1 cellular context compared by ENCODE assay signal in the genomic region with DNA sequence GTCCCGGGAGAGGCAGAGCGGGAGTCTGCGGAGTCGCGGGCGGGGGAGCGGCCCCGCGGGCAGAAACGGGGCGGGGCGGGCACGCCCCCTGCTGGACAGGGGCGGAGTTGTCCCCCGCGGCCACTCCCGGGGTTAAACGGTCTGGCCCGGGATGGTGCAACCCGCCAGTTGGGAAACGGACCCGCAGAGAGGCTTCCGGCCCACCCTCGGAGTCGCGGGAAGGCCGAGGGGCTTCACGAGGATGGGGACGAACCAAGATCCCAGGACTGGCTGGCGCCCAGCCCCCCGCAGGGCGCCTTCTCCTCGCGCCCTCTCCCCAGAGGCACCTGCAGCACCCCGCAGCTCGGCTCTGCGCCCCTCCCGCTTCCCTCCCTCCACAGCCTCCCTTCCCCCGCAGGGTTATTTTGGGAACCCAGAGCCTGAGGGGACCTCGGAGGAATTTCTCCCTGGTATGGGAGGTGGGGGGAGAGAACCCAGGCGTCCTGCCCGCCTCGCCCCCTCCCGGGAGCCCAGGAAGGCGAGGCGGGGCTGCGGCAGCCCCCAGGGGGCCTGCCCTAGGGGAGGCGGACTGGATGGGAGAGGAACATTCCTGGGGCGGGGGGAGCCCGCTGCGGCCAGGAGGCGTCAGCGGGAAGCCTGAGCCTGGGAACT.
TF ChIP-seq lines count a peak whose summit lies in the region.

No MANE protein-coding gene starts in this region.

TF ChIP-seq in K562, 482 proteins besides CTCF, POLR2A, EP300 and RAD21 (continued from another document):
- TF ChIP-seq FOXP1 (CRISPR knock-in tag; IDR thresholded peaks at IDR 0.05) (peak; percentile 44), CBX3 (IDR thresholded peaks at IDR 0.05; ENCODE audit: borderline replicate concordance in 1 of 2, low read length in 2 of 2) (no peak), POLR2AphosphoS2 (IDR thresholded peaks at IDR 0.05; ENCODE audit: low read length) (no peak), JUND (IDR thresholded peaks at IDR 0.05; ENCODE audit: borderline replicate concordance, low read depth, low read length) (peak; percentile 2; the same call in 1 of the 2 replicates), JUND (tag; IDR thresholded peaks at IDR 0.05; ENCODE audit: borderline replicate concordance, low read depth, low read length) (peak; percentile 18; the same call in 1 of the 3 replicates), GABPA (tag; conservative IDR thresholded peaks at IDR 0.05; ENCODE audit: low read depth) (peak; percentile 61; the same call in 1 of the 2 replicates), RBFOX2 (IDR thresholded peaks at IDR 0.05; ENCODE audit: low read depth, low read length) (peak; percentile 76), SIN3A (IDR thresholded peaks at IDR 0.05; ENCODE audit: borderline replicate concordance in 2 of 2, control insufficient read depth in 1 of 2, low read depth in 2 of 2, low read length in 2 of 2) (peak in 1 of 2 experiments; percentile 43; a peak in 1 of 4 replicates)
- TF ChIP-seq, protein P1, sequence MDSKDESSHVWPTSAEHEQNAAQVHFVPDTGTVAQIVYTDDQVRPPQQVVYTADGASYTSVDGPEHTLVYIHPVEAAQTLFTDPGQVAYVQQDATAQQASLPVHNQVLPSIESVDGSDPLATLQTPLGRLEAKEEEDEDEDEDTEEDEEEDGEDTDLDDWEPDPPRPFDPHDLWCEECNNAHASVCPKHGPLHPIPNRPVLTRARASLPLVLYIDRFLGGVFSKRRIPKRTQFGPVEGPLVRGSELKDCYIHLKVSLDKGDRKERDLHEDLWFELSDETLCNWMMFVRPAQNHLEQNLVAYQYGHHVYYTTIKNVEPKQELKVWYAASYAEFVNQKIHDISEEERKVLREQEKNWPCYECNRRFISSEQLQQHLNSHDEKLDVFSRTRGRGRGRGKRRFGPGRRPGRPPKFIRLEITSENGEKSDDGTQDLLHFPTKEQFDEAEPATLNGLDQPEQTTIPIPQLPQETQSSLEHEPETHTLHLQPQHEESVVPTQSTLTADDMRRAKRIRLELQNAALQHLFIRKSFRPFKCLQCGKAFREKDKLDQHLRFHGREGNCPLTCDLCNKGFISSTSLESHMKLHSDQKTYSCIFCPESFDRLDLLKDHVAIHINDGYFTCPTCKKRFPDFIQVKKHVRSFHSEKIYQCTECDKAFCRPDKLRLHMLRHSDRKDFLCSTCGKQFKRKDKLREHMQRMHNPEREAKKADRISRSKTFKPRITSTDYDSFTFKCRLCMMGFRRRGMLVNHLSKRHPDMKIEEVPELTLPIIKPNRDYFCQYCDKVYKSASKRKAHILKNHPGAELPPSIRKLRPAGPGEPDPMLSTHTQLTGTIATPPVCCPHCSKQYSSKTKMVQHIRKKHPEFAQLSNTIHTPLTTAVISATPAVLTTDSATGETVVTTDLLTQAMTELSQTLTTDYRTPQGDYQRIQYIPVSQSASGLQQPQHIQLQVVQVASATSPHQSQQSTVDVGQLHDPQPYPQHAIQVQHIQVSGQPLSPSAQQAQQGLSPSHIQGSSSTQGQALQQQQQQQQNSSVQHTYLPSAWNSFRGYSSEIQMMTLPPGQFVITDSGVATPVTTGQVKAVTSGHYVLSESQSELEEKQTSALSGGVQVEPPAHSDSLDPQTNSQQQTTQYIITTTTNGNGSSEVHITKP (IDR thresholded peaks at IDR 0.05; ENCODE audit: partially characterized antibody): peak; percentile 57
- TF ChIP-seq, protein P2, sequence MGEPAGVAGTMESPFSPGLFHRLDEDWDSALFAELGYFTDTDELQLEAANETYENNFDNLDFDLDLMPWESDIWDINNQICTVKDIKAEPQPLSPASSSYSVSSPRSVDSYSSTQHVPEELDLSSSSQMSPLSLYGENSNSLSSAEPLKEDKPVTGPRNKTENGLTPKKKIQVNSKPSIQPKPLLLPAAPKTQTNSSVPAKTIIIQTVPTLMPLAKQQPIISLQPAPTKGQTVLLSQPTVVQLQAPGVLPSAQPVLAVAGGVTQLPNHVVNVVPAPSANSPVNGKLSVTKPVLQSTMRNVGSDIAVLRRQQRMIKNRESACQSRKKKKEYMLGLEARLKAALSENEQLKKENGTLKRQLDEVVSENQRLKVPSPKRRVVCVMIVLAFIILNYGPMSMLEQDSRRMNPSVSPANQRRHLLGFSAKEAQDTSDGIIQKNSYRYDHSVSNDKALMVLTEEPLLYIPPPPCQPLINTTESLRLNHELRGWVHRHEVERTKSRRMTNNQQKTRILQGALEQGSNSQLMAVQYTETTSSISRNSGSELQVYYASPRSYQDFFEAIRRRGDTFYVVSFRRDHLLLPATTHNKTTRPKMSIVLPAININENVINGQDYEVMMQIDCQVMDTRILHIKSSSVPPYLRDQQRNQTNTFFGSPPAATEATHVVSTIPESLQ (CRISPR knock-in tag; IDR thresholded peaks at IDR 0.05): no peak
- TF ChIP-seq, protein P3, sequence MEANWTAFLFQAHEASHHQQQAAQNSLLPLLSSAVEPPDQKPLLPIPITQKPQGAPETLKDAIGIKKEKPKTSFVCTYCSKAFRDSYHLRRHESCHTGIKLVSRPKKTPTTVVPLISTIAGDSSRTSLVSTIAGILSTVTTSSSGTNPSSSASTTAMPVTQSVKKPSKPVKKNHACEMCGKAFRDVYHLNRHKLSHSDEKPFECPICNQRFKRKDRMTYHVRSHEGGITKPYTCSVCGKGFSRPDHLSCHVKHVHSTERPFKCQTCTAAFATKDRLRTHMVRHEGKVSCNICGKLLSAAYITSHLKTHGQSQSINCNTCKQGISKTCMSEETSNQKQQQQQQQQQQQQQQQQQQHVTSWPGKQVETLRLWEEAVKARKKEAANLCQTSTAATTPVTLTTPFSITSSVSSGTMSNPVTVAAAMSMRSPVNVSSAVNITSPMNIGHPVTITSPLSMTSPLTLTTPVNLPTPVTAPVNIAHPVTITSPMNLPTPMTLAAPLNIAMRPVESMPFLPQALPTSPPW (CRISPR knock-in tag; IDR thresholded peaks at IDR 0.05): peak; percentile 90
